Comparison of ENCODE assay signal across 13 cellular contexts in the genomic region with DNA sequence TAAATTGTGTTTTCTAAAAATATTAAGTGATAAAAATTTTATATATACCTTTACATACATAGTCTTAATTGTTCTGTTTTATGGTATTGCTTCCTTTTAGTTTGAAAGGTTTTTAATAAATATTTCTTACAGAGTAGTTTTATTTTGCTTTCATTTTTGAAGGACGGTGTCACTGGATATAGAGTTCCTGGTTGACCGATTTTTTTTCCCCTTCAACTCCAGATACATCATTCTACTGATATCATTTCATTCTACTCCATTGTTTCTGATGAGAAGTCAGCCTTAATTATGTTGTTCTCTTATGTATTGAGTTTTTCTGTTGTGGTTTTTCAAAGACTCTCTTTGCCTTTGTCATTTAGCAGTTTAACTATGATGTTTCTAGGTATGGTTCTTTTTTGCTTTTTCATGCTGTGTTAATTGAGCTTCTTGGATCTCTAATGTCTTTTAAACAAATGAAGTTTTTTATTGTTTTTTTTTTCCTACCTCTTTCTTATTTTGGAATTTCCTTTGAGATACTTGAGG. TPM values are rescaled to one million over a fixed set of nuclear protein-coding genes. Genes with fewer than 3 reads are reported as not detected.
DNase-seq lines count a peak whose midpoint lies in the region; ATAC-seq, FAIRE-seq and TF ChIP-seq lines count a peak whose summit lies in the region.
"Had no signal": no experiment of that assay in that cellular context is flagged by ENCODE, and none has a peak within 500 bp of the region (broad histone marks: within the 10 kb centered on the region; RNA-seq: fewer than 3 reads in every experiment).

No MANE protein-coding gene starts in this region.

- no peaks in the 10 kb centered on the region for H3K27me3 ChIP-seq in MM.1S (replicated peaks; ENCODE audit: insufficient read depth, low read length)
- H3K27me3 ChIP-seq: esophagus squamous epithelium had no signal

- H3K4me2 ChIP-seq in MM.1S (ENCODE audit: low read depth, low read length), result peak overlapping the region; percentile 65
- H3K4me2 ChIP-seq: PC-9 had no signal

- no peaks in the 10 kb centered on the region for H3K9me3 ChIP-seq in MM.1S (replicated peaks; ENCODE audit: insufficient read depth, low read length)
- H3K9me3 ChIP-seq: esophagus squamous epithelium had no signal

- no peak for ATAC-seq in natural killer cell
- ATAC-seq in GM18511 (IDR thresholded peaks at IDR 0.05; ENCODE audit: unreplicated experiment), result no peak

- H3K36me3 ChIP-seq in MM.1S (replicated peaks; ENCODE audit: insufficient read depth, low read length), result no peaks in the 10 kb centered on the region; the same call in 1 of the 2 replicates

- TF ChIP-seq CTCF in MM.1S (IDR thresholded peaks at IDR 0.05; ENCODE audit: low read length) (no peak), choroid plexus epithelial cell (conservative IDR thresholded peaks at IDR 0.05; ENCODE audit: low read depth, low read length) (no peak), natural killer cell (IDR thresholded peaks at IDR 0.05) (no peak)

- H3K9me3 Mint-ChIP-seq in natural killer cell, result no peaks in the 10 kb centered on the region
- H3K9me3 Mint-ChIP-seq: type B pancreatic cell had no signal

- H3F3A ChIP-seq in MM.1S (ENCODE audit: insufficient read depth, low read length), result 0 out of 2 replicates have a peak, but pooled peaks cover 3% of the 10 kb centered on the region

- H3K4me3 Mint-ChIP-seq in natural killer cell, result no peak overlapping the region
- H3K4me3 Mint-ChIP-seq: type B pancreatic cell had no signal

- H3K36me3 Mint-ChIP-seq in natural killer cell, result peaks cover under 1% of the 10 kb centered on the region

- intact Hi-C loops in natural killer cell (cut with micrococcal nuclease), result no loop called here

- H3K9me2 ChIP-seq in MM.1S (replicated peaks; ENCODE audit: insufficient read depth, low read length), result no peaks in the 10 kb centered on the region

- DNase-seq in MM.1S (peak; percentile 22), choroid plexus epithelial cell (ENCODE audit: low read depth) (peak; percentile 20), natural killer cell (no peak), NCI-H1436 treated with DMSO at 0.1 percent for 48 hours (lab: John Stamatoyannopoulos, UW) (no peak), DMS153 treated with DMSO at 0.1 percent for 48 hours (lab: John Stamatoyannopoulos, UW; ENCODE audit: unreplicated experiment) (no peak), RPMI8226 (no peak)
- DNase-seq: esophagus squamous epithelium, NCI-H2171 treated with DMSO at 0.1 percent for 48 hours, PC-9 had no signal

- H3K9ac ChIP-seq in MM.1S (ENCODE audit: low read length), result peak overlapping the region; percentile 15; the same call in 1 of the 2 replicates

- H4K20me1 ChIP-seq in MM.1S (ENCODE audit: insufficient read depth, low read length), result 0 out of 2 replicates have a peak, but pooled peaks cover 5% of the 10 kb centered on the region

- H3K4me1 ChIP-seq in MM.1S (ENCODE audit: low read length), result no peaks in the 10 kb centered on the region
- H3K4me1 ChIP-seq: esophagus squamous epithelium had no signal

- H3K79me2 ChIP-seq in MM.1S (ENCODE audit: low read length), result peaks cover 54% of the 10 kb centered on the region

- H3K27ac ChIP-seq in MM.1S (ENCODE audit: low read length), result no peak overlapping the region
- H3K27ac ChIP-seq: esophagus squamous epithelium, PC-9 had no signal

- FAIRE-seq in G401.6 (lab: Jason Lieb, UNC), result peak; percentile 8
- FAIRE-seq: bronchial epithelial cell had no signal

- peaks cover 6 to 14% of the 10 kb centered on the region in 2 donors for H3K4me1 Mint-ChIP-seq in natural killer cell

- no peaks in the 10 kb centered on the region for H3K27me3 Mint-ChIP-seq in natural killer cell (ENCODE audit: low read depth in 2 of 2)
- H3K27me3 Mint-ChIP-seq: type B pancreatic cell had no signal

- H2AFZ ChIP-seq in MM.1S (ENCODE audit: low read length), result no peak overlapping the region
- H2AFZ ChIP-seq: PC-9 had no signal

- H3K4me3 ChIP-seq in MM.1S (ENCODE audit: low read length), result no peak overlapping the region; the same call in 1 of the 2 replicates
- no peak overlapping the region for H3K4me3 ChIP-seq in choroid plexus epithelial cell (ENCODE audit: low read depth, low read length)
- H3K4me3 ChIP-seq: esophagus squamous epithelium, PC-9 had no signal

- peak overlapping the region; percentile 4 to 71 for H3K27ac Mint-ChIP-seq in natural killer cell
- H3K27ac Mint-ChIP-seq: type B pancreatic cell had no signal

RNA-seq across cellular contexts. Expression of gene MTREX, which starts 30.4 kb away (rescaled TPM):
- 10 to 100 TPM; 64.5 to 82.2 (median 77.6) TPM for total RNA-seq in natural killer cell

RNA-seq across cellular contexts. Expression of gene DHX29, which starts 30.7 kb away (rescaled TPM):
- 10 to 100 TPM; 16.7 to 22.0 (median 19.3) TPM for total RNA-seq in natural killer cell

Comparison
In these comparisons a context has a peak if more than half of its experiments do, and no peak if none do; other contexts are left out.
1. DNase-seq: peak in MM.1S (single experiment) and choroid plexus epithelial cell (single experiment); none in natural killer cell (single experiment), NCI-H1436 treated with DMSO at 0.1 percent for 48 hours (single experiment), DMS153 treated with DMSO at 0.1 percent for 48 hours (single experiment) and RPMI8226 (single experiment).